In the genomic region with DNA sequence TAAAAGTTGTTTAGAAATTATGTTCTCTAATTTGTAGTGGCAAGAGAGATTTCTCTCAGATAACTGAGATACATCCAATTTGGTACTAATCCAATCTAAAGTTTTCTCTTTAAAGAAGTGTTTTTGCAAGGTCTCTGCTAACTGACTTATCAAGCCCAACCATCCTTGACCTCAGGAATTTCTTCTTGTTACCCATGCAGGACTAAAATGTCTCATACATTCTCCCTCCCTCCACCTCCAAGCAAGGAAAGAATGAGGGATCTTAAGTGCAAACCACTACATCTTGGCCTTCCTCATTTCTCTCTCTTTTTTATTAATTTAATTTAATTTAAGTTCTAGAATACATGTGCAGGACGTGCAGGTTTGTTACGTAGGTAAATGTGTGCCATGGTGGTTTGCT, we compare ENCODE assay signal across 32 cellular contexts. TPM values are rescaled to one million over a fixed set of nuclear protein-coding genes. Genes with fewer than 3 reads are reported as not detected.
"Had no signal": no experiment of that assay in that cellular context is flagged by ENCODE, and none has a peak within 500 bp of the region (broad histone marks: within the 10 kb centered on the region; RNA-seq: fewer than 3 reads in every experiment).

No MANE protein-coding gene starts in this region.

- H3K27ac ChIP-seq: left lung, lower lobe of right lung, pancreas, prostate gland, skin epidermis, stomach, testis, thyroid gland, transverse colon, upper lobe of left lung, vagina had no signal

- H3K9me3 ChIP-seq: left lung, lower lobe of right lung, pancreas, prostate gland, right atrium auricular region, right lobe of liver, stomach, testis, thyroid gland, transverse colon, upper lobe of left lung, vagina had no signal

- H3K4me1 ChIP-seq: left lung, lower lobe of right lung, pancreas, prostate gland, testis, thyroid gland, upper lobe of left lung, vagina had no signal

- H3K36me3 ChIP-seq: left lung, lower lobe of right lung, pancreas, prostate gland, right lobe of liver, stomach, thyroid gland, transverse colon, upper lobe of left lung, vagina had no signal

- H3K4me3 ChIP-seq: left lung, lower lobe of right lung, pancreas, prostate gland, right atrium auricular region, right lobe of liver, skin epidermis, stomach, testis, thyroid gland, transverse colon, upper lobe of left lung, vagina had no signal

- H3K9me3 Mint-ChIP-seq: immature natural killer cell; nephron; stimulated activated naive B cell treated with anti-CD40 and anti-IgM and Interleukin-4, amounts not matched to agents 10 μg/mL and 1 μg/mL and 100 μg/mL, for 72 hours had no signal

- H3K36me3 Mint-ChIP-seq: immature natural killer cell; naive thymus-derived CD8-positive, alpha-beta T cell; stimulated activated naive B cell treated with anti-CD40 and anti-IgM and Interleukin-4, amounts not matched to agents 10 μg/mL and 1 μg/mL and 100 μg/mL, for 72 hours had no signal

- H3K27ac Mint-ChIP-seq: immature natural killer cell; nephron; stimulated activated naive B cell treated with anti-CD40 and anti-IgM and Interleukin-4, amounts not matched to agents 10 μg/mL and 1 μg/mL and 100 μg/mL, for 72 hours had no signal

- H3K27me3 ChIP-seq: pancreas, right atrium auricular region, right lobe of liver, stomach, testis, thyroid gland, transverse colon, upper lobe of left lung, vagina had no signal

- ATAC-seq: left cardiac atrium; left lung; lower lobe of right lung; naive thymus-derived CD8-positive, alpha-beta T cell; stimulated activated naive B cell treated with anti-CD40 and anti-IgM and Interleukin-4, amounts not matched to agents 10 μg/mL and 1 μg/mL and 100 μg/mL, for 72 hours; stimulated activated naive CD8-positive, alpha-beta T cell treated with anti-CD3 and anti-CD28 coated beads, Interleukin-15, Interleukin-2, amounts not matched to agents 100 U/mL and 50 U/mL, for 24 hours had no signal

- DNase-seq: hypothalamus; immature natural killer cell; kidney; left cardiac atrium; left lung; lower lobe of right lung; mammary epithelial cell; mesenchymal stem cell; naive thymus-derived CD8-positive, alpha-beta T cell; nucleus accumbens; pancreas; posterior cingulate gyrus; right lobe of liver; stimulated activated CD4-positive, alpha-beta T cell treated with anti-CD3 and anti-CD28 coated beads, Interleukin-12 subunit alpha, Interleukin-12 subunit beta, amount 100 ng/mL, for 4 hours; stimulated activated CD4-positive, alpha-beta T cell treated with anti-CD3 and anti-CD28 coated beads, Interleukin-15, amount 100 ng/mL, for 24 hours; stimulated activated CD4-positive, alpha-beta T cell treated with anti-CD3 and anti-CD28 coated beads, Interleukin-2, amount 100 ng/mL, for 24 hours; stimulated activated CD4-positive, alpha-beta T cell treated with anti-CD3 and anti-CD28 coated beads, Interleukin-4, amount 100 ng/mL, for 1 hour; stimulated activated naive B cell treated with anti-CD40 and anti-IgM and Interleukin-4, amounts not matched to agents 10 μg/mL and 1 μg/mL and 100 μg/mL, for 72 hours; stimulated activated naive CD8-positive, alpha-beta T cell treated with anti-CD3 and anti-CD28 coated beads, Interleukin-15, Interleukin-2, amounts not matched to agents 100 U/mL and 50 U/mL, for 24 hours; stomach; testis; thyroid gland; transverse colon; upper lobe of left lung had no signal

RNA-seq across cellular contexts. Expression of a gene that starts 12.8 kb away (rescaled TPM):
- total RNA-seq: kidney; lower lobe of right lung; mammary epithelial cell; mucosa of gallbladder; naive thymus-derived CD8-positive, alpha-beta T cell; neural crest cell; osteoblast; thyroid gland; vagina had no signal
